Comparison of ENCODE assay signal across 15 cellular contexts in genomic region chr13:79457948-79458347, GRCh38. TPM values are rescaled to one million over a fixed set of nuclear protein-coding genes. Genes with fewer than 3 reads are reported as not detected.
DNase-seq lines count a peak whose midpoint lies in the region; ATAC-seq and TF ChIP-seq lines count a peak whose summit lies in the region.
"Had no signal": no experiment of that assay in that cellular context is flagged by ENCODE, and none has a peak within 500 bp of the region (broad histone marks: within the 10 kb centered on the region; RNA-seq: fewer than 3 reads in every experiment).

No MANE protein-coding gene starts in this region.

- TF ChIP-seq CTCF in RWPE2 (IDR thresholded peaks at IDR 0.05; ENCODE audit: poor library complexity, severe bottlenecking): no peak

- H3K9me3 Mint-ChIP-seq in stimulated activated naive CD8-positive, alpha-beta T cell treated with anti-CD3 and anti-CD28 coated beads, Interleukin-15, Interleukin-2, amounts not matched to agents 100 ng/mL and 50 ng/mL, for 24 hours: no peaks in the 10 kb centered on the region
- H3K9me3 Mint-ChIP-seq: CD8-positive, alpha-beta T cell had no signal

- peak overlapping the region; percentile 46 for H3K27ac Mint-ChIP-seq in stimulated activated naive CD8-positive, alpha-beta T cell treated with anti-CD3 and anti-CD28 coated beads, Interleukin-15, Interleukin-2, amounts not matched to agents 100 ng/mL and 50 ng/mL, for 24 hours
- H3K27ac Mint-ChIP-seq: CD8-positive, alpha-beta T cell had no signal

- H3K4me3 ChIP-seq in RWPE2 (ENCODE audit: severe bottlenecking): no peak overlapping the region
- H3K4me3 ChIP-seq: Peyer's patch, upper lobe of left lung had no signal

- H3K4me1 Mint-ChIP-seq in stimulated activated naive CD8-positive, alpha-beta T cell treated with anti-CD3 and anti-CD28 coated beads, Interleukin-15, Interleukin-2, amounts not matched to agents 100 ng/mL and 50 ng/mL, for 24 hours (ENCODE audit: low read depth): peaks cover 55% of the 10 kb centered on the region
- H3K4me1 Mint-ChIP-seq: naive B cell had no signal

- no peaks in the 10 kb centered on the region for H3K27me3 Mint-ChIP-seq in stimulated activated naive CD8-positive, alpha-beta T cell treated with anti-CD3 and anti-CD28 coated beads, Interleukin-15, Interleukin-2, amounts not matched to agents 100 ng/mL and 50 ng/mL, for 24 hours

- H3K36me3 Mint-ChIP-seq in stimulated activated naive CD8-positive, alpha-beta T cell treated with anti-CD3 and anti-CD28 coated beads, Interleukin-15, Interleukin-2, amounts not matched to agents 100 ng/mL and 50 ng/mL, for 24 hours (ENCODE audit: low read depth): no peaks in the 10 kb centered on the region
- H3K36me3 Mint-ChIP-seq: CD8-positive, alpha-beta T cell; naive B cell had no signal

- no peaks in the 10 kb centered on the region for H3K36me3 ChIP-seq in RWPE2 (ENCODE audit: low read depth)
- H3K36me3 ChIP-seq: Peyer's patch, upper lobe of left lung had no signal

- no peaks in the 10 kb centered on the region for H3K9me3 ChIP-seq in RWPE2 (ENCODE audit: severe bottlenecking)
- H3K9me3 ChIP-seq: Peyer's patch, upper lobe of left lung had no signal

- H3K27me3 ChIP-seq in RWPE2 (ENCODE audit: insufficient read depth, poor library complexity, severe bottlenecking): no peaks in the 10 kb centered on the region
- H3K27me3 ChIP-seq: Peyer's patch, upper lobe of left lung had no signal

- peaks cover 7% of the 10 kb centered on the region for H3K4me1 ChIP-seq in RWPE2 (ENCODE audit: insufficient read depth, poor library complexity, severe bottlenecking)
- H3K4me1 ChIP-seq: Peyer's patch, upper lobe of left lung had no signal

- no peak overlapping the region for H3K27ac ChIP-seq in RWPE2 (ENCODE audit: poor library complexity, severe bottlenecking)
- H3K27ac ChIP-seq: Peyer's patch, upper lobe of left lung had no signal

- peak; percentile 78; the same call in 2 of the 3 replicates for ATAC-seq in RWPE2 (ENCODE audit: low read depth)
- ATAC-seq in esophagus mucosa: peak; percentile 69
- ATAC-seq: CD8-positive, alpha-beta T cell had no signal

- H3K4me3 Mint-ChIP-seq in stimulated activated naive CD8-positive, alpha-beta T cell treated with anti-CD3 and anti-CD28 coated beads, Interleukin-15, Interleukin-2, amounts not matched to agents 100 ng/mL and 50 ng/mL, for 24 hours: no peak overlapping the region
- H3K4me3 Mint-ChIP-seq: CD8-positive, alpha-beta T cell; naive B cell had no signal

- intact Hi-C loops in cardiac septum (cut with DNase I): no loop called here

- peak; percentile 16 for DNase-seq in stimulated activated CD4-positive, alpha-beta T cell treated with anti-CD3 and anti-CD28 coated beads, Interleukin-15, amount 100 ng/mL, for 24 hours
- no peak for DNase-seq in stimulated activated CD4-positive, alpha-beta T cell treated with anti-CD3 and anti-CD28 coated beads, Interleukin-4, amount 100 ng/mL, for 1 hour
- DNase-seq in RWPE2 (ENCODE audit: low spot score) (no peak), cardiac septum (ENCODE audit: low spot score) (no peak), OCI-M2 (lab: John Stamatoyannopoulos, UW; ENCODE audit: unreplicated experiment) (no peak), occipital lobe (lab: John Stamatoyannopoulos, UW) (no peak)
- DNase-seq: CD8-positive, alpha-beta T cell; hippocampal formation; naive B cell; NCI-H1436; Peyer's patch; stimulated activated CD4-positive, alpha-beta T cell treated with anti-CD3 and anti-CD28 coated beads, Interleukin-2, amount 100 ng/mL, for 48 hours; upper lobe of left lung had no signal

RNA-seq across cellular contexts. Expression of gene NDFIP2, which starts 23.0 kb away (rescaled TPM):
- total RNA-seq in esophagus mucosa: 110 TPM
- 26.9 TPM for total RNA-seq in cardiac septum
- total RNA-seq in occipital lobe: 84.1 TPM

RNA-seq across cellular contexts. Expression of gene RBM26, which starts 51.9 kb away (rescaled TPM):
- total RNA-seq in esophagus mucosa (21.0 TPM), cardiac septum (28.8 TPM), occipital lobe (79.5 TPM)
